In the genomic region with DNA sequence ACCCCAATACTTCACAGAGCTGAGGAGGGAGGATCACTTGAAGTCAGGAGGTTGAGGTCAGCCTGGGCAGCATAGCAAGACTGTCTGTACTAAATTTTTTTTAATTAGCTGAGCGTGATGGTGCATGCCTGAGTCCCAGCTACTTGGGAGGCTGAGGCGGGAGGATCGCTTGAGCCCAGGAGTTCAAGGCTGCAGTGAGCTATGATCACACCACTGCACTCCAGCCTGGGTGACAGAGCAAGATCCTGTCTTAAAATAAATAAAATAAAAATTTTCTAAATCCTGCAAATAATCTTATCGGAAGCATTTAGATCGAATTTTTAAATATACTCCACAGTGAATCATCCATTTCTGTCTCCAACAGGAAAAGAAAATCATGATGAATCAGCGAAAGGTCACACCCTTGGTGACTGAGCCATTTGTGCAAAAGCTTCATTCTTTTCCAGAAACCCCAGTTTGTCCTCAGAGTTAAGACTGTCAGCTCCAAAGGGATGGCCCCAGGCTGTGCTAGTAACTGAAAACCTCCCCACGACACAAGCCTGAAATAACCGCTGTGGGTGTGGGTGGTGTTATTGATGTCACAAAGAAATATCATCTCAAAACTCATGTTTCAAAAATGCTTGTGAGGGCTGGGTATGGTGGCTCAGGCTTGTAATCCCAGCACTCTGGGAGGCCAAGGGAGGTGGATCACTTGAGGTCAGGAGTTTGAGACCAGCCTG, we compare ENCODE assay signal across 1 cellular context.
A peak's percentile ranks its signal among the peaks of the same experiment; 100 is the strongest.
TF ChIP-seq lines count a peak whose summit lies in the region.

No MANE protein-coding gene starts in this region.

TF ChIP-seq in K562, 482 proteins besides CTCF, POLR2A, EP300 and RAD21 (continued from another document):
- TF ChIP-seq, protein P1, sequence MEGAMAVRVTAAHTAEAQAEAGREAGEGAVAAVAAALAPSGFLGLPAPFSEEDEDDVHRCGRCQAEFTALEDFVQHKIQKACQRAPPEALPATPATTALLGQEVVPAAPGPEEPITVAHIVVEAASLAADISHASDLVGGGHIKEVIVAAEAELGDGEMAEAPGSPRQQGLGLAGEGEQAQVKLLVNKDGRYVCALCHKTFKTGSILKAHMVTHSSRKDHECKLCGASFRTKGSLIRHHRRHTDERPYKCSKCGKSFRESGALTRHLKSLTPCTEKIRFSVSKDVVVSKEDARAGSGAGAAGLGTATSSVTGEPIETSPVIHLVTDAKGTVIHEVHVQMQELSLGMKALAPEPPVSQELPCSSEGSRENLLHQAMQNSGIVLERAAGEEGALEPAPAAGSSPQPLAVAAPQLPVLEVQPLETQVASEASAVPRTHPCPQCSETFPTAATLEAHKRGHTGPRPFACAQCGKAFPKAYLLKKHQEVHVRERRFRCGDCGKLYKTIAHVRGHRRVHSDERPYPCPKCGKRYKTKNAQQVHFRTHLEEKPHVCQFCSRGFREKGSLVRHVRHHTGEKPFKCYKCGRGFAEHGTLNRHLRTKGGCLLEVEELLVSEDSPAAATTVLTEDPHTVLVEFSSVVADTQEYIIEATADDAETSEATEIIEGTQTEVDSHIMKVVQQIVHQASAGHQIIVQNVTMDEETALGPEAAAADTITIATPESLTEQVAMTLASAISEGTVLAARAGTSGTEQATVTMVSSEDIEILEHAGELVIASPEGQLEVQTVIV (CRISPR knock-in tag; IDR thresholded peaks at IDR 0.05; ENCODE audit: borderline replicate concordance) = no peak
- TF ChIP-seq EGR1 (conservative IDR thresholded peaks at IDR 0.05) (peak; percentile 22; the same call in 1 of the 2 replicates), RUNX1 (IDR thresholded peaks at IDR 0.05; ENCODE audit: low read depth) (no peak), ZSCAN32 (CRISPR knock-in tag; IDR thresholded peaks at IDR 0.05) (no peak), NONO (IDR thresholded peaks at IDR 0.05; ENCODE audit: low read depth in 2 of 2, low read length in 1 of 2) (no peak), MAFF (IDR thresholded peaks at IDR 0.05; ENCODE audit: low read length) (peak; percentile 91), DPF2 (IDR thresholded peaks at IDR 0.05) (peak; percentile 77), ZBTB1 (CRISPR knock-in tag; IDR thresholded peaks at IDR 0.05; ENCODE audit: borderline replicate concordance, low read depth) (no peak), ARID1B (IDR thresholded peaks at IDR 0.05) (peak; percentile 67), NUFIP1 (IDR thresholded peaks at IDR 0.05; ENCODE audit: partially characterized antibody) (no peak), SMARCC2 (IDR thresholded peaks at IDR 0.05; ENCODE audit: low read depth) (0 out of 2 replicates have a peak, but pooled peaks have one; percentile 51), FOXA3 (CRISPR knock-in tag; conservative IDR thresholded peaks at IDR 0.05 in 1 of 2, IDR thresholded peaks at IDR 0.05 in 1 of 2) (no peak), KDM5B (IDR thresholded peaks at IDR 0.05; ENCODE audit: insufficient replicate concordance, low read depth, low read length) (no peak), POU5F1 (IDR thresholded peaks at IDR 0.05; ENCODE audit: borderline replicate concordance, low read depth, low read length, partially characterized antibody) (no peak), C11orf30 (IDR thresholded peaks at IDR 0.05; ENCODE audit: low read depth) (peak; percentile 99), ZNF146 (CRISPR knock-in tag; IDR thresholded peaks at IDR 0.05; ENCODE audit: unreplicated experiment) (no peak), BCL6 (CRISPR knock-in tag; IDR thresholded peaks at IDR 0.05) (no peak), PCBP2 (IDR thresholded peaks at IDR 0.05; ENCODE audit: low read depth, low read length, poor library complexity, severe bottlenecking) (no peak), STAT5A (IDR thresholded peaks at IDR 0.05; ENCODE audit: borderline replicate concordance, low read length) (no peak), ZC3H4 (CRISPR knock-in tag; IDR thresholded peaks at IDR 0.05; ENCODE audit: borderline replicate concordance) (no peak), MAFK (IDR thresholded peaks at IDR 0.05; ENCODE audit: low read length) (peak; percentile 90), ZNF589 (CRISPR knock-in tag; IDR thresholded peaks at IDR 0.05; ENCODE audit: low read depth) (0 out of 2 replicates have a peak, but pooled peaks have one; percentile 17), LEF1 (IDR thresholded peaks at IDR 0.05) (0 out of 2 replicates have a peak, but pooled peaks have one; percentile 19), FOSL1 (tag; conservative IDR thresholded peaks at IDR 0.05) (peak; percentile 76), ZNF282 (CRISPR knock-in tag; IDR thresholded peaks at IDR 0.05) (no peak), ZKSCAN3 (CRISPR knock-in tag; IDR thresholded peaks at IDR 0.05) (no peak), CBFA2T3 (IDR thresholded peaks at IDR 0.05) (peak; percentile 3; the same call in 1 of the 2 replicates), ZNF217 (CRISPR knock-in tag; IDR thresholded peaks at IDR 0.05) (no peak), ZNF24 (IDR thresholded peaks at IDR 0.05) (no peak), MEIS2 (IDR thresholded peaks at IDR 0.05; ENCODE audit: partially characterized antibody) (peak; percentile 9), TCFL5 (CRISPR knock-in tag; conservative IDR thresholded peaks at IDR 0.05) (no peak), TCF3 (CRISPR knock-in tag; IDR thresholded peaks at IDR 0.05) (peak; percentile 12; the same call in 1 of the 2 replicates), SMARCA4 (IDR thresholded peaks at IDR 0.05) (peak; percentile 54; the same call in 1 of the 2 replicates), SMARCE1 (IDR thresholded peaks at IDR 0.05) (peak; percentile 26; the same call in 1 of the 2 replicates), MAFG (tag; conservative IDR thresholded peaks at IDR 0.05) (peak; percentile 96), JUND (IDR thresholded peaks at IDR 0.05; ENCODE audit: borderline replicate concordance, low read depth, low read length) (peak; percentile 62; the same call in 1 of the 2 replicates), JUND (tag; IDR thresholded peaks at IDR 0.05; ENCODE audit: borderline replicate concordance, low read depth, low read length) (peak; percentile 16; the same call in 1 of the 3 replicates)
- TF ChIP-seq, protein P2, sequence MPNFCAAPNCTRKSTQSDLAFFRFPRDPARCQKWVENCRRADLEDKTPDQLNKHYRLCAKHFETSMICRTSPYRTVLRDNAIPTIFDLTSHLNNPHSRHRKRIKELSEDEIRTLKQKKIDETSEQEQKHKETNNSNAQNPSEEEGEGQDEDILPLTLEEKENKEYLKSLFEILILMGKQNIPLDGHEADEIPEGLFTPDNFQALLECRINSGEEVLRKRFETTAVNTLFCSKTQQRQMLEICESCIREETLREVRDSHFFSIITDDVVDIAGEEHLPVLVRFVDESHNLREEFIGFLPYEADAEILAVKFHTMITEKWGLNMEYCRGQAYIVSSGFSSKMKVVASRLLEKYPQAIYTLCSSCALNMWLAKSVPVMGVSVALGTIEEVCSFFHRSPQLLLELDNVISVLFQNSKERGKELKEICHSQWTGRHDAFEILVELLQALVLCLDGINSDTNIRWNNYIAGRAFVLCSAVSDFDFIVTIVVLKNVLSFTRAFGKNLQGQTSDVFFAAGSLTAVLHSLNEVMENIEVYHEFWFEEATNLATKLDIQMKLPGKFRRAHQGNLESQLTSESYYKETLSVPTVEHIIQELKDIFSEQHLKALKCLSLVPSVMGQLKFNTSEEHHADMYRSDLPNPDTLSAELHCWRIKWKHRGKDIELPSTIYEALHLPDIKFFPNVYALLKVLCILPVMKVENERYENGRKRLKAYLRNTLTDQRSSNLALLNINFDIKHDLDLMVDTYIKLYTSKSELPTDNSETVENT (CRISPR knock-in tag; IDR thresholded peaks at IDR 0.05) = no peak
- TF ChIP-seq, protein P3, sequence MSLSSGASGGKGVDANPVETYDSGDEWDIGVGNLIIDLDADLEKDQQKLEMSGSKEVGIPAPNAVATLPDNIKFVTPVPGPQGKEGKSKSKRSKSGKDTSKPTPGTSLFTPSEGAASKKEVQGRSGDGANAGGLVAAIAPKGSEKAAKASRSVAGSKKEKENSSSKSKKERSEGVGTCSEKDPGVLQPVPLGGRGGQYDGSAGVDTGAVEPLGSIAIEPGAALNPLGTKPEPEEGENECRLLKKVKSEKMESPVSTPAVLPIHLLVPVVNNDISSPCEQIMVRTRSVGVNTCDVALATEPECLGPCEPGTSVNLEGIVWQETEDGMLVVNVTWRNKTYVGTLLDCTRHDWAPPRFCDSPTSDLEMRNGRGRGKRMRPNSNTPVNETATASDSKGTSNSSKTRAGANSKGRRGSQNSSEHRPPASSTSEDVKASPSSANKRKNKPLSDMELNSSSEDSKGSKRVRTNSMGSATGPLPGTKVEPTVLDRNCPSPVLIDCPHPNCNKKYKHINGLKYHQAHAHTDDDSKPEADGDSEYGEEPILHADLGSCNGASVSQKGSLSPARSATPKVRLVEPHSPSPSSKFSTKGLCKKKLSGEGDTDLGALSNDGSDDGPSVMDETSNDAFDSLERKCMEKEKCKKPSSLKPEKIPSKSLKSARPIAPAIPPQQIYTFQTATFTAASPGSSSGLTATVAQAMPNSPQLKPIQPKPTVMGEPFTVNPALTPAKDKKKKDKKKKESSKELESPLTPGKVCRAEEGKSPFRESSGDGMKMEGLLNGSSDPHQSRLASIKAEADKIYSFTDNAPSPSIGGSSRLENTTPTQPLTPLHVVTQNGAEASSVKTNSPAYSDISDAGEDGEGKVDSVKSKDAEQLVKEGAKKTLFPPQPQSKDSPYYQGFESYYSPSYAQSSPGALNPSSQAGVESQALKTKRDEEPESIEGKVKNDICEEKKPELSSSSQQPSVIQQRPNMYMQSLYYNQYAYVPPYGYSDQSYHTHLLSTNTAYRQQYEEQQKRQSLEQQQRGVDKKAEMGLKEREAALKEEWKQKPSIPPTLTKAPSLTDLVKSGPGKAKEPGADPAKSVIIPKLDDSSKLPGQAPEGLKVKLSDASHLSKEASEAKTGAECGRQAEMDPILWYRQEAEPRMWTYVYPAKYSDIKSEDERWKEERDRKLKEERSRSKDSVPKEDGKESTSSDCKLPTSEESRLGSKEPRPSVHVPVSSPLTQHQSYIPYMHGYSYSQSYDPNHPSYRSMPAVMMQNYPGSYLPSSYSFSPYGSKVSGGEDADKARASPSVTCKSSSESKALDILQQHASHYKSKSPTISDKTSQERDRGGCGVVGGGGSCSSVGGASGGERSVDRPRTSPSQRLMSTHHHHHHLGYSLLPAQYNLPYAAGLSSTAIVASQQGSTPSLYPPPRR (CRISPR knock-in tag; IDR thresholded peaks at IDR 0.05; ENCODE audit: borderline replicate concordance) = no peak
- TF ChIP-seq, protein P4, sequence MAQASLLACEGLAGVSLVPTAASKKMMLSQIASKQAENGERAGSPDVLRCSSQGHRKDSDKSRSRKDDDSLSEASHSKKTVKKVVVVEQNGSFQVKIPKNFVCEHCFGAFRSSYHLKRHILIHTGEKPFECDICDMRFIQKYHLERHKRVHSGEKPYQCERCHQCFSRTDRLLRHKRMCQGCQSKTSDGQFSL (CRISPR knock-in tag; IDR thresholded peaks at IDR 0.05) = no peak
- TF ChIP-seq, protein P4 (tag; IDR thresholded peaks at IDR 0.05) = no peak
- TF ChIP-seq, protein P5, sequence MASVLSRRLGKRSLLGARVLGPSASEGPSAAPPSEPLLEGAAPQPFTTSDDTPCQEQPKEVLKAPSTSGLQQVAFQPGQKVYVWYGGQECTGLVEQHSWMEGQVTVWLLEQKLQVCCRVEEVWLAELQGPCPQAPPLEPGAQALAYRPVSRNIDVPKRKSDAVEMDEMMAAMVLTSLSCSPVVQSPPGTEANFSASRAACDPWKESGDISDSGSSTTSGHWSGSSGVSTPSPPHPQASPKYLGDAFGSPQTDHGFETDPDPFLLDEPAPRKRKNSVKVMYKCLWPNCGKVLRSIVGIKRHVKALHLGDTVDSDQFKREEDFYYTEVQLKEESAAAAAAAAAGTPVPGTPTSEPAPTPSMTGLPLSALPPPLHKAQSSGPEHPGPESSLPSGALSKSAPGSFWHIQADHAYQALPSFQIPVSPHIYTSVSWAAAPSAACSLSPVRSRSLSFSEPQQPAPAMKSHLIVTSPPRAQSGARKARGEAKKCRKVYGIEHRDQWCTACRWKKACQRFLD (CRISPR knock-in tag; IDR thresholded peaks at IDR 0.05) = no peak
- TF ChIP-seq, protein P6, sequence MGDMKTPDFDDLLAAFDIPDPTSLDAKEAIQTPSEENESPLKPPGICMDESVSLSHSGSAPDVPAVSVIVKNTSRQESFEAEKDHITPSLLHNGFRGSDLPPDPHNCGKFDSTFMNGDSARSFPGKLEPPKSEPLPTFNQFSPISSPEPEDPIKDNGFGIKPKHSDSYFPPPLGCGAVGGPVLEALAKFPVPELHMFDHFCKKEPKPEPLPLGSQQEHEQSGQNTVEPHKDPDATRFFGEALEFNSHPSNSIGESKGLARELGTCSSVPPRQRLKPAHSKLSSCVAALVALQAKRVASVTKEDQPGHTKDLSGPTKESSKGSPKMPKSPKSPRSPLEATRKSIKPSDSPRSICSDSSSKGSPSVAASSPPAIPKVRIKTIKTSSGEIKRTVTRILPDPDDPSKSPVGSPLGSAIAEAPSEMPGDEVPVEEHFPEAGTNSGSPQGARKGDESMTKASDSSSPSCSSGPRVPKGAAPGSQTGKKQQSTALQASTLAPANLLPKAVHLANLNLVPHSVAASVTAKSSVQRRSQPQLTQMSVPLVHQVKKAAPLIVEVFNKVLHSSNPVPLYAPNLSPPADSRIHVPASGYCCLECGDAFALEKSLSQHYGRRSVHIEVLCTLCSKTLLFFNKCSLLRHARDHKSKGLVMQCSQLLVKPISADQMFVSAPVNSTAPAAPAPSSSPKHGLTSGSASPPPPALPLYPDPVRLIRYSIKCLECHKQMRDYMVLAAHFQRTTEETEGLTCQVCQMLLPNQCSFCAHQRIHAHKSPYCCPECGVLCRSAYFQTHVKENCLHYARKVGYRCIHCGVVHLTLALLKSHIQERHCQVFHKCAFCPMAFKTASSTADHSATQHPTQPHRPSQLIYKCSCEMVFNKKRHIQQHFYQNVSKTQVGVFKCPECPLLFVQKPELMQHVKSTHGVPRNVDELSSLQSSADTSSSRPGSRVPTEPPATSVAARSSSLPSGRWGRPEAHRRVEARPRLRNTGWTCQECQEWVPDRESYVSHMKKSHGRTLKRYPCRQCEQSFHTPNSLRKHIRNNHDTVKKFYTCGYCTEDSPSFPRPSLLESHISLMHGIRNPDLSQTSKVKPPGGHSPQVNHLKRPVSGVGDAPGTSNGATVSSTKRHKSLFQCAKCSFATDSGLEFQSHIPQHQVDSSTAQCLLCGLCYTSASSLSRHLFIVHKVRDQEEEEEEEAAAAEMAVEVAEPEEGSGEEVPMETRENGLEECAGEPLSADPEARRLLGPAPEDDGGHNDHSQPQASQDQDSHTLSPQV (IDR thresholded peaks at IDR 0.05) = peak; percentile 58; the same call in 1 of the 2 replicates
